ENCODE assay signal across 13 cellular contexts in genomic region chr17:65527381-65527780, GRCh38.
"Had no signal": no experiment of that assay in that cellular context is flagged by ENCODE, and none has a peak within 500 bp of the region (broad histone marks: within the 10 kb centered on the region; RNA-seq: fewer than 3 reads in every experiment).

No MANE protein-coding gene starts in this region.

- H3K27ac Mint-ChIP-seq: activated CD4-positive, alpha-beta memory T cell treated with anti-CD3 and anti-CD28 coated beads for 36 hours; activated naive CD4-positive, alpha-beta T cell treated with anti-CD3 and anti-CD28 coated beads for 36 hours; dendritic cell treated with granulocyte-macrophage colony-stimulating factor and Interleukin-4, amounts not matched to agents 40 ng/mL and 50 ng/mL, for 4 days had no signal

- H3K27me3 Mint-ChIP-seq: activated CD4-positive, alpha-beta memory T cell treated with anti-CD3 and anti-CD28 coated beads for 36 hours; dendritic cell treated with granulocyte-macrophage colony-stimulating factor and Interleukin-4, amounts not matched to agents 40 ng/mL and 50 ng/mL, for 4 days had no signal

- H3K27ac ChIP-seq: body of pancreas, right atrium auricular region, SK-N-MC had no signal

- H3K4me3 Mint-ChIP-seq: activated CD4-positive, alpha-beta memory T cell treated with anti-CD3 and anti-CD28 coated beads for 36 hours; activated naive CD4-positive, alpha-beta T cell treated with anti-CD3 and anti-CD28 coated beads for 36 hours; dendritic cell treated with granulocyte-macrophage colony-stimulating factor and Interleukin-4, amounts not matched to agents 40 ng/mL and 50 ng/mL, for 4 days; effector memory CD8-positive, alpha-beta T cell had no signal

- H3K9me3 ChIP-seq: body of pancreas, right atrium auricular region had no signal

- DNase-seq: activated CD4-positive, alpha-beta memory T cell treated with anti-CD3 and anti-CD28 coated beads for 36 hours; activated CD4-positive, CD25-positive, alpha-beta regulatory T cell treated with anti-CD3 and anti-CD28 coated beads, Interleukin-2, amount 50 U/mL, for 72 hours; activated naive CD4-positive, alpha-beta T cell treated with anti-CD3 and anti-CD28 coated beads for 36 hours; activated T-cell treated with anti-CD3 and anti-CD28 coated beads, Interleukin-2, amount 50 U/mL, for 48 hours; body of pancreas; effector memory CD8-positive, alpha-beta T cell; kidney; mesendoderm; stimulated activated naive CD4-positive, alpha-beta T cell had no signal

- H3K4me3 ChIP-seq: body of pancreas, right atrium auricular region, SK-N-MC, smooth muscle cell had no signal

- H3K27me3 ChIP-seq: body of pancreas, right atrium auricular region had no signal

- ATAC-seq: body of pancreas; effector memory CD8-positive, alpha-beta T cell had no signal

- H3K9me3 Mint-ChIP-seq: activated CD4-positive, alpha-beta memory T cell treated with anti-CD3 and anti-CD28 coated beads for 36 hours; activated naive CD4-positive, alpha-beta T cell treated with anti-CD3 and anti-CD28 coated beads for 36 hours; dendritic cell treated with granulocyte-macrophage colony-stimulating factor and Interleukin-4, amounts not matched to agents 40 ng/mL and 50 ng/mL, for 4 days; effector memory CD8-positive, alpha-beta T cell had no signal
